2 cellular contexts compared by ENCODE assay signal in the genomic region with DNA sequence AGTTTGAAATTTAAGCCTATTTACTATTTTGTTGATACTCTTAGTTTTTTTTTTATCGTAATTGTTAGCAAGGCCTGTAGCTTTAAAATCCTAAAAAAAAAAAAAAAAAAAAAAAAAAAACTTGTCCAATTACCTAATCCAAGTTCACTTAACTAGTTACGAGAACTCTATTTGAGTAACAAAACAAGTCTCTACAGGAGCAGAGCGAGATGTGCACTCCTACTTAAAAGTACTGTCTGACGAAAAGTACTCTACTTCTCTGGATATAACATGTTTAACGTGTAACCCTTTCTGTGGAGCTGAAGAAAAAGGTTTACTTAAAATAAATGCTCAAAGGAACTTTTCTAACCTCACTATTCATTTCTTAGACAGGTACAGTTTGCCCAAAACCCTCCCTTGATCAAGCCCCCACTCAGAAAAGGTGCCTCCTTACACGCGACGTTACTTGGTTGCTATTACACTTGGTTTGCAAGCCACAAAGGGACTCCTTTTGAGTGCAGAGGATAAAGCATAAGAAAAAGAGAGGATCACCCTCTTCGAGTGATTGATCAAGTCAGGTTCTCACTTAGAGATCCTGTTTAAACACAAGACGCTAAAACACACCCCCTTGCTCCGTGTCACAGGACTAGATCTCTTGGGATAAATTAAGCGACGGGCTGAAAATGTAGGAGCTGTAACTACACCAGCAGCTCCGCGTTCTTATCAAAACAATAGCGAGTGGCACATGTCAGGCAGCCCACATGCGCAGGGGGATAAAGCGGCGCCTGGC.
TF ChIP-seq lines count a peak whose summit lies in the region.

No MANE protein-coding gene starts in this region.

TF ChIP-seq in K562, 482 proteins besides CTCF, POLR2A, EP300 and RAD21 (continued from another document and continues in another):
- TF ChIP-seq, protein P1, sequence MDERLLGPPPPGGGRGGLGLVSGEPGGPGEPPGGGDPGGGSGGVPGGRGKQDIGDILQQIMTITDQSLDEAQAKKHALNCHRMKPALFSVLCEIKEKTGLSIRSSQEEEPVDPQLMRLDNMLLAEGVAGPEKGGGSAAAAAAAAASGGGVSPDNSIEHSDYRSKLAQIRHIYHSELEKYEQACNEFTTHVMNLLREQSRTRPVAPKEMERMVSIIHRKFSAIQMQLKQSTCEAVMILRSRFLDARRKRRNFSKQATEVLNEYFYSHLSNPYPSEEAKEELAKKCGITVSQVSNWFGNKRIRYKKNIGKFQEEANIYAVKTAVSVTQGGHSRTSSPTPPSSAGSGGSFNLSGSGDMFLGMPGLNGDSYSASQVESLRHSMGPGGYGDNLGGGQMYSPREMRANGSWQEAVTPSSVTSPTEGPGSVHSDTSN (CRISPR knock-in tag; IDR thresholded peaks at IDR 0.05; ENCODE audit: low read depth), result no peak
- TF ChIP-seq, protein P1 (tag; conservative IDR thresholded peaks at IDR 0.05; ENCODE audit: low read depth), result 0 out of 2 replicates have a peak, but pooled peaks have one; percentile 15
- TF ChIP-seq HDAC1 (IDR thresholded peaks at IDR 0.05), result peak in 1 of 2 experiments; percentile 72; a peak in 2 of 4 replicates
- TF ChIP-seq, protein P2, sequence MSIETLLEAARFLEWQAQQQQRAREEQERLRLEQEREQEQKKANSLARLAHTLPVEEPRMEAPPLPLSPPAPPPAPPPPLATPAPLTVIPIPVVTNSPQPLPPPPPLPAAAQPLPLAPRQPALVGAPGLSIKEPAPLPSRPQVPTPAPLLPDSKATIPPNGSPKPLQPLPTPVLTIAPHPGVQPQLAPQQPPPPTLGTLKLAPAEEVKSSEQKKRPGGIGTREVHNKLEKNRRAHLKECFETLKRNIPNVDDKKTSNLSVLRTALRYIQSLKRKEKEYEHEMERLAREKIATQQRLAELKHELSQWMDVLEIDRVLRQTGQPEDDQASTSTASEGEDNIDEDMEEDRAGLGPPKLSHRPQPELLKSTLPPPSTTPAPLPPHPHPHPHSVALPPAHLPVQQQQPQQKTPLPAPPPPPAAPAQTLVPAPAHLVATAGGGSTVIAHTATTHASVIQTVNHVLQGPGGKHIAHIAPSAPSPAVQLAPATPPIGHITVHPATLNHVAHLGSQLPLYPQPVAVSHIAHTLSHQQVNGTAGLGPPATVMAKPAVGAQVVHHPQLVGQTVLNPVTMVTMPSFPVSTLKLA (conservative IDR thresholded peaks at IDR 0.05), result peak; percentile 92 to 96
- TF ChIP-seq DPF2 (IDR thresholded peaks at IDR 0.05), result peak; percentile 73; the same call in 1 of the 2 replicates
- TF ChIP-seq, protein P3, sequence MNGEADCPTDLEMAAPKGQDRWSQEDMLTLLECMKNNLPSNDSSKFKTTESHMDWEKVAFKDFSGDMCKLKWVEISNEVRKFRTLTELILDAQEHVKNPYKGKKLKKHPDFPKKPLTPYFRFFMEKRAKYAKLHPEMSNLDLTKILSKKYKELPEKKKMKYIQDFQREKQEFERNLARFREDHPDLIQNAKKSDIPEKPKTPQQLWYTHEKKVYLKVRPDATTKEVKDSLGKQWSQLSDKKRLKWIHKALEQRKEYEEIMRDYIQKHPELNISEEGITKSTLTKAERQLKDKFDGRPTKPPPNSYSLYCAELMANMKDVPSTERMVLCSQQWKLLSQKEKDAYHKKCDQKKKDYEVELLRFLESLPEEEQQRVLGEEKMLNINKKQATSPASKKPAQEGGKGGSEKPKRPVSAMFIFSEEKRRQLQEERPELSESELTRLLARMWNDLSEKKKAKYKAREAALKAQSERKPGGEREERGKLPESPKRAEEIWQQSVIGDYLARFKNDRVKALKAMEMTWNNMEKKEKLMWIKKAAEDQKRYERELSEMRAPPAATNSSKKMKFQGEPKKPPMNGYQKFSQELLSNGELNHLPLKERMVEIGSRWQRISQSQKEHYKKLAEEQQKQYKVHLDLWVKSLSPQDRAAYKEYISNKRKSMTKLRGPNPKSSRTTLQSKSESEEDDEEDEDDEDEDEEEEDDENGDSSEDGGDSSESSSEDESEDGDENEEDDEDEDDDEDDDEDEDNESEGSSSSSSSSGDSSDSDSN (IDR thresholded peaks at IDR 0.05; ENCODE audit: borderline replicate concordance in 1 of 2, low read depth in 2 of 2, low read length in 2 of 2), result no peak; a peak in 1 of 4 replicates
- TF ChIP-seq SMARCA4 (IDR thresholded peaks at IDR 0.05), result peak; percentile 68; the same call in 1 of the 2 replicates
- TF ChIP-seq FOXK2 (conservative IDR thresholded peaks at IDR 0.05 in 1 of 2, IDR thresholded peaks at IDR 0.05 in 1 of 2; ENCODE audit: low read depth in 2 of 2), result peak; percentile 51 to 63
- peak; percentile 80 for TF ChIP-seq TAL1 (IDR thresholded peaks at IDR 0.05)
- peak; percentile 95 for TF ChIP-seq MYC (IDR thresholded peaks at IDR 0.05; ENCODE audit: low read depth, low read length)
- no peak for TF ChIP-seq MYC (CRISPR knock-in tag; IDR thresholded peaks at IDR 0.05; ENCODE audit: borderline replicate concordance, low read depth)
- no peak for TF ChIP-seq ZNF224 (CRISPR knock-in tag; IDR thresholded peaks at IDR 0.05)
- 0 out of 2 replicates have a peak, but pooled peaks have one; percentile 4 for TF ChIP-seq ZNF384 (IDR thresholded peaks at IDR 0.05; ENCODE audit: low read depth, low read length)
- TF ChIP-seq GATA2 (CRISPR knock-in tag; IDR thresholded peaks at IDR 0.05), result peak; percentile 62
- 0 out of 2 replicates have a peak, but pooled peaks have one; percentile 16 for TF ChIP-seq MTA3 (IDR thresholded peaks at IDR 0.05; ENCODE audit: borderline replicate concordance)

TF ChIP-seq in HepG2, 621 proteins besides CTCF, POLR2A, EP300 and RAD21 (continued from another document and continues in another):
- TF ChIP-seq, protein P4, sequence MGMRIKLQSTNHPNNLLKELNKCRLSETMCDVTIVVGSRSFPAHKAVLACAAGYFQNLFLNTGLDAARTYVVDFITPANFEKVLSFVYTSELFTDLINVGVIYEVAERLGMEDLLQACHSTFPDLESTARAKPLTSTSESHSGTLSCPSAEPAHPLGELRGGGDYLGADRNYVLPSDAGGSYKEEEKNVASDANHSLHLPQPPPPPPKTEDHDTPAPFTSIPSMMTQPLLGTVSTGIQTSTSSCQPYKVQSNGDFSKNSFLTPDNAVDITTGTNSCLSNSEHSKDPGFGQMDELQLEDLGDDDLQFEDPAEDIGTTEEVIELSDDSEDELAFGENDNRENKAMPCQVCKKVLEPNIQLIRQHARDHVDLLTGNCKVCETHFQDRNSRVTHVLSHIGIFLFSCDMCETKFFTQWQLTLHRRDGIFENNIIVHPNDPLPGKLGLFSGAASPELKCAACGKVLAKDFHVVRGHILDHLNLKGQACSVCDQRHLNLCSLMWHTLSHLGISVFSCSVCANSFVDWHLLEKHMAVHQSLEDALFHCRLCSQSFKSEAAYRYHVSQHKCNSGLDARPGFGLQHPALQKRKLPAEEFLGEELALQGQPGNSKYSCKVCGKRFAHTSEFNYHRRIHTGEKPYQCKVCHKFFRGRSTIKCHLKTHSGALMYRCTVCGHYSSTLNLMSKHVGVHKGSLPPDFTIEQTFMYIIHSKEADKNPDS (CRISPR knock-in tag; IDR thresholded peaks at IDR 0.05), result peak; percentile 7; the same call in 1 of the 2 replicates
- TF ChIP-seq PRPF4 (IDR thresholded peaks at IDR 0.05; ENCODE audit: low read depth, low read length, poor library complexity, severe bottlenecking) (peak; percentile 75), ZNF124 (CRISPR knock-in tag; IDR thresholded peaks at IDR 0.05) (0 out of 2 replicates have a peak, but pooled peaks have one; percentile 16), SOX5 (CRISPR knock-in tag; IDR thresholded peaks at IDR 0.05; ENCODE audit: borderline replicate concordance) (peak; percentile 56; the same call in 1 of the 2 replicates), NFKBIZ (CRISPR knock-in tag; IDR thresholded peaks at IDR 0.05) (peak; percentile 33; the same call in 1 of the 2 replicates), SP4 (CRISPR knock-in tag; IDR thresholded peaks at IDR 0.05) (peak; percentile 10; the same call in 1 of the 2 replicates), CCAR2 (optimal IDR thresholded peaks at IDR 0.05; ENCODE audit: low read depth, low read length) (peak; percentile 35), SSRP1 (CRISPR knock-in tag; IDR thresholded peaks at IDR 0.05) (peak; percentile 46; the same call in 1 of the 2 replicates), HDAC2 (CRISPR knock-in tag; IDR thresholded peaks at IDR 0.05) (peak; percentile 6; the same call in 1 of the 2 replicates), KDM6A (CRISPR knock-in tag; IDR thresholded peaks at IDR 0.05; ENCODE audit: low read depth) (no peak)
- TF ChIP-seq, protein P5, sequence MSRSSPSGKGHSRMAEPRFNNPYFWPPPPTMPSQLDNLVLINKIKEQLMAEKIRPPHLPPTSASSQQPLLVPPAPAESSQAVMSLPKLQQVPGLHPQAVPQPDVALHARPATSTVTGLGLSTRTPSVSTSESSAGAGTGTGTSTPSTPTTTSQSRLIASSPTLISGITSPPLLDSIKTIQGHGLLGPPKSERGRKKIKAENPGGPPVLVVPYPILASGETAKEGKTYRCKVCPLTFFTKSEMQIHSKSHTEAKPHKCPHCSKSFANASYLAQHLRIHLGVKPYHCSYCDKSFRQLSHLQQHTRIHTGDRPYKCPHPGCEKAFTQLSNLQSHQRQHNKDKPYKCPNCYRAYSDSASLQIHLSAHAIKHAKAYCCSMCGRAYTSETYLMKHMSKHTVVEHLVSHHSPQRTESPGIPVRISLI (CRISPR knock-in tag; IDR thresholded peaks at IDR 0.05; ENCODE audit: borderline replicate concordance), result no peak
- TF ChIP-seq, protein P6, sequence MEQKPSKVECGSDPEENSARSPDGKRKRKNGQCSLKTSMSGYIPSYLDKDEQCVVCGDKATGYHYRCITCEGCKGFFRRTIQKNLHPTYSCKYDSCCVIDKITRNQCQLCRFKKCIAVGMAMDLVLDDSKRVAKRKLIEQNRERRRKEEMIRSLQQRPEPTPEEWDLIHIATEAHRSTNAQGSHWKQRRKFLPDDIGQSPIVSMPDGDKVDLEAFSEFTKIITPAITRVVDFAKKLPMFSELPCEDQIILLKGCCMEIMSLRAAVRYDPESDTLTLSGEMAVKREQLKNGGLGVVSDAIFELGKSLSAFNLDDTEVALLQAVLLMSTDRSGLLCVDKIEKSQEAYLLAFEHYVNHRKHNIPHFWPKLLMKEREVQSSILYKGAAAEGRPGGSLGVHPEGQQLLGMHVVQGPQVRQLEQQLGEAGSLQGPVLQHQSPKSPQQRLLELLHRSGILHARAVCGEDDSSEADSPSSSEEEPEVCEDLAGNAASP (CRISPR knock-in tag; IDR thresholded peaks at IDR 0.05; ENCODE audit: borderline replicate concordance), result 0 out of 2 replicates have a peak, but pooled peaks have one; percentile 5
- TF ChIP-seq, protein P7, sequence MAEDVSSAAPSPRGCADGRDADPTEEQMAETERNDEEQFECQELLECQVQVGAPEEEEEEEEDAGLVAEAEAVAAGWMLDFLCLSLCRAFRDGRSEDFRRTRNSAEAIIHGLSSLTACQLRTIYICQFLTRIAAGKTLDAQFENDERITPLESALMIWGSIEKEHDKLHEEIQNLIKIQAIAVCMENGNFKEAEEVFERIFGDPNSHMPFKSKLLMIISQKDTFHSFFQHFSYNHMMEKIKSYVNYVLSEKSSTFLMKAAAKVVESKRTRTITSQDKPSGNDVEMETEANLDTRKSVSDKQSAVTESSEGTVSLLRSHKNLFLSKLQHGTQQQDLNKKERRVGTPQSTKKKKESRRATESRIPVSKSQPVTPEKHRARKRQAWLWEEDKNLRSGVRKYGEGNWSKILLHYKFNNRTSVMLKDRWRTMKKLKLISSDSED (CRISPR knock-in tag; IDR thresholded peaks at IDR 0.05), result no peak
- TF ChIP-seq, protein P2 (IDR thresholded peaks at IDR 0.05), result peak; percentile 89; the same call in 1 of the 2 replicates
- TF ChIP-seq, protein P8, sequence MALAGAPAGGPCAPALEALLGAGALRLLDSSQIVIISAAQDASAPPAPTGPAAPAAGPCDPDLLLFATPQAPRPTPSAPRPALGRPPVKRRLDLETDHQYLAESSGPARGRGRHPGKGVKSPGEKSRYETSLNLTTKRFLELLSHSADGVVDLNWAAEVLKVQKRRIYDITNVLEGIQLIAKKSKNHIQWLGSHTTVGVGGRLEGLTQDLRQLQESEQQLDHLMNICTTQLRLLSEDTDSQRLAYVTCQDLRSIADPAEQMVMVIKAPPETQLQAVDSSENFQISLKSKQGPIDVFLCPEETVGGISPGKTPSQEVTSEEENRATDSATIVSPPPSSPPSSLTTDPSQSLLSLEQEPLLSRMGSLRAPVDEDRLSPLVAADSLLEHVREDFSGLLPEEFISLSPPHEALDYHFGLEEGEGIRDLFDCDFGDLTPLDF (CRISPR knock-in tag; IDR thresholded peaks at IDR 0.05), result no peak
- TF ChIP-seq, protein P9, sequence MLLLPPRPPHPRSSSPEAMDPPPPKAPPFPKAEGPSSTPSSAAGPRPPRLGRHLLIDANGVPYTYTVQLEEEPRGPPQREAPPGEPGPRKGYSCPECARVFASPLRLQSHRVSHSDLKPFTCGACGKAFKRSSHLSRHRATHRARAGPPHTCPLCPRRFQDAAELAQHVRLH (CRISPR knock-in tag; IDR thresholded peaks at IDR 0.05; ENCODE audit: borderline replicate concordance, low read depth), result no peak
- TF ChIP-seq, protein P10, sequence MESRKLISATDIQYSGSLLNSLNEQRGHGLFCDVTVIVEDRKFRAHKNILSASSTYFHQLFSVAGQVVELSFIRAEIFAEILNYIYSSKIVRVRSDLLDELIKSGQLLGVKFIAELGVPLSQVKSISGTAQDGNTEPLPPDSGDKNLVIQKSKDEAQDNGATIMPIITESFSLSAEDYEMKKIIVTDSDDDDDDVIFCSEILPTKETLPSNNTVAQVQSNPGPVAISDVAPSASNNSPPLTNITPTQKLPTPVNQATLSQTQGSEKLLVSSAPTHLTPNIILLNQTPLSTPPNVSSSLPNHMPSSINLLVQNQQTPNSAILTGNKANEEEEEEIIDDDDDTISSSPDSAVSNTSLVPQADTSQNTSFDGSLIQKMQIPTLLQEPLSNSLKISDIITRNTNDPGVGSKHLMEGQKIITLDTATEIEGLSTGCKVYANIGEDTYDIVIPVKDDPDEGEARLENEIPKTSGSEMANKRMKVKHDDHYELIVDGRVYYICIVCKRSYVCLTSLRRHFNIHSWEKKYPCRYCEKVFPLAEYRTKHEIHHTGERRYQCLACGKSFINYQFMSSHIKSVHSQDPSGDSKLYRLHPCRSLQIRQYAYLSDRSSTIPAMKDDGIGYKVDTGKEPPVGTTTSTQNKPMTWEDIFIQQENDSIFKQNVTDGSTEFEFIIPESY (CRISPR knock-in tag; IDR thresholded peaks at IDR 0.05), result no peak
